11 cellular contexts compared by ENCODE assay signal in the genomic region with DNA sequence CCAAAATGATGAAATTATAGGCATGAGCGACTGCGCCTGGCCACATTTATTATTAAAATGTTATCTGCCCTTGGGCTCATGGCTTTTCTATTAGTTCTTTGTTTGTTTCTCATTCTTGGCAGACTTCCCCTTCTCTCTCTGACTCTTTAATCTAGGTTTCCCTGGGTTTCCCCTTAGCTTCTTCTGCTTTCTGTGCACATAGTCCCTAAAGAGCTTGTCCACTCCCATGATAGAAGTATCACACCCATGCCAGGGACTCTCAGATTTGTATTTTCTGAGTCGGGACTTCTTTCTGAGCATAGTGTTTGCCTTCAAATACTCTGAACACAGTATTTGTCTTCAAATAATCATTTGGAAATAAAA.
DNase-seq lines count a peak whose midpoint lies in the region; ATAC-seq, FAIRE-seq and TF ChIP-seq lines count a peak whose summit lies in the region.
"Had no signal": no experiment of that assay in that cellular context is flagged by ENCODE, and none has a peak within 500 bp of the region (broad histone marks: within the 10 kb centered on the region; RNA-seq: fewer than 3 reads in every experiment).

No MANE protein-coding gene starts in this region.

- peak; percentile 63 for FAIRE-seq in GM19239 (lab: Jason Lieb, UNC)
- FAIRE-seq: frontal cortex had no signal

- ATAC-seq in HG03442 (IDR thresholded peaks at IDR 0.05; ENCODE audit: unreplicated experiment) = peak; percentile 79
- ATAC-seq in HG03039 (IDR thresholded peaks at IDR 0.05; ENCODE audit: unreplicated experiment) = no peak

- no peak overlapping the region for H3K4me3 ChIP-seq in cardiac fibroblast (replicated peaks in 1 of 2; ENCODE audit: low read depth in 2 of 2, low read length in 2 of 2)
- H3K4me3 ChIP-seq: BLaER1 treated with 17β-estradiol and CSF1 and Interleukin-3, amounts not matched to agents 10 nM and 100 nM had no signal

- DNase-seq in Ammon's horn (ENCODE audit: low spot score) (peak; percentile 31), GM19239 (ENCODE audit: insufficient read length, low spot score) (no peak), cardiac fibroblast (ENCODE audit: low read depth in 2 of 2) (peak; percentile 45 to 55), ACHN (no peak), EL (no peak)
- DNase-seq in stimulated activated CD4-positive, alpha-beta T cell treated with anti-CD3 and anti-CD28 coated beads, Interleukin-4, amount 100 ng/mL, for 1 hour = no peak
- DNase-seq: activated naive CD4-positive, alpha-beta T cell treated with Interleukin-2 at 50 U/mL for 16 hours had no signal

- no peak for TF ChIP-seq CTCF in cardiac fibroblast (IDR thresholded peaks at IDR 0.05; ENCODE audit: low read depth, low read length)

- in situ Hi-C loops in ACHN (cut with HindIII; ENCODE audit: low pct_ligation_motif_present, low pct_unique_long_range_greater_than_20kb, low sequenced_read_pairs) = no loop called here

Comparison
In these comparisons a context has a peak if more than half of its experiments do, and no peak if none do; other contexts are left out.
1. DNase-seq: peak in Ammon's horn (single experiment) and cardiac fibroblast (2 of 2); none in GM19239 (single experiment), stimulated activated CD4-positive, alpha-beta T cell treated with anti-CD3 and anti-CD28 coated beads, Interleukin-4, amount 100 ng/mL, for 1 hour (single experiment), ACHN (single experiment) and EL (single experiment).